In genomic region chr1:23428136-23428905, GRCh38 we compare ENCODE assay signal across 24 cellular contexts. TPM values are rescaled to one million over a fixed set of nuclear protein-coding genes. Genes with fewer than 3 reads are reported as not detected.
A peak's percentile ranks its signal among the peaks of the same experiment; 100 is the strongest.
DNase-seq lines count a peak whose midpoint lies in the region; ATAC-seq, FAIRE-seq and TF ChIP-seq lines count a peak whose summit lies in the region.
"Had no signal": no experiment of that assay in that cellular context is flagged by ENCODE, and none has a peak within 500 bp of the region (broad histone marks: within the 10 kb centered on the region; RNA-seq: fewer than 3 reads in every experiment).

No MANE protein-coding gene starts in this region.

- H3K36me3 ChIP-seq in astrocyte (ENCODE audit: insufficient read depth, low read length): no peaks in the 10 kb centered on the region
- peaks cover 14 to 36% of the 10 kb centered on the region in 2 experiments; a peak in 4 of 5 replicates for H3K36me3 ChIP-seq in HepG2 (replicated peaks in 1 of 2; ENCODE audit: control insufficient read depth in 1 of 2, insufficient read depth in 2 of 2, low read length in 2 of 2)

- POLR2A ChIA-PET in HepG2 (lab: Yijun Ruan, JAX): interaction anchor here (1.2 kb wide), 1 partner anchor 56 kb away, joined by 4 read pairs; the partner anchor contains the start of gene ASAP3

- H3K79me2 ChIP-seq in astrocyte (ENCODE audit: insufficient read depth, low read length) (no peaks in the 10 kb centered on the region), HepG2 (ENCODE audit: insufficient read depth, low read length) (peaks cover 3% of the 10 kb centered on the region)

- 53% methylated on average over 2 of the region's 2 CpGs for WGBS in HepG2 (ENCODE audit: low lambda C conversion rate)

- intact Hi-C loops in HepG2 (cut with micrococcal nuclease; ENCODE audit: unreplicated experiment): no loop called here

- H3K4me2 ChIP-seq in astrocyte (ENCODE audit: low read length): no peak overlapping the region
- no peak overlapping the region for H3K4me2 ChIP-seq in HepG2 (ENCODE audit: low read depth, low read length)

- TF ChIP-seq POLR2A in HepG2 (IDR thresholded peaks at IDR 0.05; ENCODE audit: insufficient read depth in 1 of 2, low read depth in 2 of 2, low read length in 2 of 2): no peak

- TF ChIP-seq RAD21 in HepG2 (CRISPR knock-in tag; IDR thresholded peaks at IDR 0.05): no peak

- ATAC-seq in HepG2 (no peak), HG02763 (IDR thresholded peaks at IDR 0.05; ENCODE audit: unreplicated experiment) (no peak), GM21447 (IDR thresholded peaks at IDR 0.05; ENCODE audit: unreplicated experiment) (no peak)
- ATAC-seq: CD8-positive, alpha-beta T cell had no signal

- TF ChIP-seq EP300 in HepG2 (IDR thresholded peaks at IDR 0.05; ENCODE audit: low read depth in 2 of 2, low read length in 2 of 2) (no peak), HepG2 (CRISPR knock-in tag; IDR thresholded peaks at IDR 0.05; ENCODE audit: borderline replicate concordance) (no peak)

- H3K27ac Mint-ChIP-seq in astrocyte (ENCODE audit: unreplicated experiment): peak overlapping the region; percentile 53
- H3K27ac Mint-ChIP-seq: CD8-positive, alpha-beta T cell; HFFc6; T-helper 1 cell treated with Interleukin-12 subunit alpha and Interleukin-12 subunit beta and Interleukin-4 antibody, amounts not matched to agents 30 μg/mL and 1 μg/mL, for 36 hours had no signal

- TF ChIP-seq CTCF in AG09309 (IDR thresholded peaks at IDR 0.05; ENCODE audit: control insufficient read depth, insufficient read depth, low read depth, low read length, missing control alignments) (no peak), GM12865 (IDR thresholded peaks at IDR 0.05; ENCODE audit: insufficient read depth, low read depth, low read length, missing control alignments) (no peak), astrocyte (IDR thresholded peaks at IDR 0.05; ENCODE audit: insufficient read depth, low read depth, low read length) (no peak), HepG2 (CRISPR knock-in tag; IDR thresholded peaks at IDR 0.05) (no peak)

- FAIRE-seq in astrocyte (lab: Jason Lieb, UNC) (no peak), HepG2 (lab: Jason Lieb, UNC) (no peak)
- FAIRE-seq: A204.1, G401.6, GM19239, H54 had no signal

- H3K4me1 Mint-ChIP-seq in astrocyte (ENCODE audit: low read depth, unreplicated experiment): peaks cover 4% of the 10 kb centered on the region

- DNase-seq in AG09309 (ENCODE audit: low read depth) (peak; percentile 46), GM12865 (ENCODE audit: low read depth) (peak; percentile 16), astrocyte (ENCODE audit: low read depth) (no peak), HepG2 (ENCODE audit: low spot score) (no peak), NCI-H187 treated with DMSO at 0.1 percent for 48 hours (lab: John Stamatoyannopoulos, UW) (no peak)
- DNase-seq in stimulated activated CD4-positive, alpha-beta T cell treated with anti-CD3 and anti-CD28 coated beads, Interleukin-4, amount 100 ng/mL, for 1 hour: no peak
- DNase-seq: Calu3; CD8-positive, alpha-beta T cell; DMS153; HFFc6; KG1; NCI-H1417; NCI-H1694 treated with DMSO at 0.1 percent for 48 hours; NCI-H446 treated with DMSO at 0.1 percent for 48 hours; NCI-H526 treated with DMSO at 0.1 percent for 48 hours; RPMI8226; SHP77 had no signal

- no peaks in the 10 kb centered on the region for H3K9me3 ChIP-seq in astrocyte (ENCODE audit: insufficient read depth, low read depth, low read length)
- H3K9me3 ChIP-seq in HepG2 (ENCODE audit: low read length): no peaks in the 10 kb centered on the region

- no TSS peak for BruUV-seq in HepG2 (replicated peaks; lab: Mats Ljungman, UMichigan)

- peaks cover 49% of the 10 kb centered on the region for H3K36me3 Mint-ChIP-seq in astrocyte (ENCODE audit: low read depth, unreplicated experiment)
- H3K36me3 Mint-ChIP-seq: CD8-positive, alpha-beta T cell had no signal

- in situ Hi-C loops in HepG2 (cut with HindIII; ENCODE audit: extremely low pct_ligation_motif_present, low pct_unique_long_range_greater_than_20kb): no loop called here

- H3K9me3 Mint-ChIP-seq in astrocyte (ENCODE audit: unreplicated experiment): peaks cover 3% of the 10 kb centered on the region
- H3K9me3 Mint-ChIP-seq: CD8-positive, alpha-beta T cell; HFFc6; T-helper 1 cell treated with Interleukin-12 subunit alpha and Interleukin-12 subunit beta and Interleukin-4 antibody, amounts not matched to agents 30 μg/mL and 1 μg/mL, for 36 hours had no signal

- H3K9ac ChIP-seq in astrocyte (ENCODE audit: low read length) (no peak overlapping the region), HepG2 (ENCODE audit: insufficient read depth, low read depth, low read length) (no peak overlapping the region)

- H2AFZ ChIP-seq in astrocyte (ENCODE audit: low read depth, low read length) (no peak overlapping the region), HepG2 (ENCODE audit: low read length) (no peak overlapping the region)

- H4K20me1 ChIP-seq in astrocyte (ENCODE audit: insufficient read depth, low read length): no peaks in the 10 kb centered on the region
- H4K20me1 ChIP-seq in HepG2 (ENCODE audit: insufficient read depth, low read length): no peaks in the 10 kb centered on the region

- no peak overlapping the region for H3K4me3 Mint-ChIP-seq in astrocyte (ENCODE audit: unreplicated experiment)
- H3K4me3 Mint-ChIP-seq: CD8-positive, alpha-beta T cell; HFFc6; T-helper 1 cell treated with Interleukin-12 subunit alpha and Interleukin-12 subunit beta and Interleukin-4 antibody, amounts not matched to agents 30 μg/mL and 1 μg/mL, for 36 hours had no signal

- H3K27me3 ChIP-seq in astrocyte (ENCODE audit: insufficient read depth, low read length): no peaks in the 10 kb centered on the region
- H3K27me3 ChIP-seq in HepG2 (ENCODE audit: control insufficient read depth in 1 of 2, insufficient read depth in 2 of 2, low read length in 2 of 2): no peaks in the 10 kb centered on the region

- H3K4me1 ChIP-seq in astrocyte (ENCODE audit: insufficient read depth, low read length): peaks cover 8% of the 10 kb centered on the region
- H3K4me1 ChIP-seq in HepG2 (ENCODE audit: insufficient read depth, low read length): peaks cover 36% of the 10 kb centered on the region

- H3K27ac ChIP-seq in astrocyte (ENCODE audit: low read depth, low read length): no peak overlapping the region
- H3K27ac ChIP-seq in HepG2 (ENCODE audit: extremely low read length, insufficient read depth, low read length): no peak overlapping the region

- H3K4me3 ChIP-seq in AG09309 (ENCODE audit: control insufficient read depth, low read depth, low read length) (no peak overlapping the region), GM12865 (ENCODE audit: low read depth, low read length) (no peak overlapping the region), astrocyte (ENCODE audit: insufficient read depth, low read depth, low read length) (no peak overlapping the region), HepG2 (replicated peaks in 1 of 3; ENCODE audit: insufficient read depth in 1 of 3, low read depth in 2 of 3, low read length in 3 of 3) (no peak overlapping the region)

- H3K27me3 Mint-ChIP-seq in astrocyte (ENCODE audit: low read depth, unreplicated experiment): peaks cover 40% of the 10 kb centered on the region

- CTCF ChIA-PET in HepG2 (lab: Yijun Ruan, JAX; ENCODE audit: low intra/inter-chr PET ratio, low total read pairs): no interaction called here

RNA-seq across cellular contexts. Expression of gene TCEA3, which starts 3.8 kb away (rescaled TPM):
- total RNA-seq in astrocyte (3.3 and 3.4 TPM in 2 replicates), HepG2 (2016; rRNA removed; fragmentation: Illumina TruSeq; extraction: Trizol) (81.5 and 84.6 TPM in 2 replicates)
- total RNA-seq in HepG2 (2016; cell fraction: cytosol; rRNA removed; fragmentation: Illumina TruSeq; extraction: Trizol; ENCODE audit: low read depth): 62.6 and 67.5 TPM in 2 replicates
- total RNA-seq in HepG2 (2016; cell fraction: insoluble cytoplasmic fraction; rRNA removed; fragmentation: Illumina TruSeq; extraction: Trizol): 77.6 and 83.3 TPM in 2 replicates
- total RNA-seq in HepG2 (2016; cell fraction: membrane; rRNA removed; fragmentation: Illumina TruSeq; extraction: Trizol): 58.1 and 63.2 TPM in 2 replicates
- total RNA-seq in HepG2 (2016; cell fraction: nucleus; rRNA removed; fragmentation: Illumina TruSeq; extraction: Trizol): 55.6 and 64.4 TPM in 2 replicates
- 55.5 and 57.9 TPM in 2 replicates for polyA plus RNA-seq in HepG2 (2011; rRNA removed)
- polyA plus RNA-seq in HepG2 (2011; cell fraction: cytosol; rRNA removed): 41.6 and 53.2 TPM in 2 replicates
- 94.8 and 103 TPM in 2 replicates for polyA plus RNA-seq in HepG2 (2011; cell fraction: nucleus; rRNA removed)
- 43.1 and 68.0 TPM in 2 replicates for polyA plus RNA-seq in HepG2 (2012)
- polyA plus RNA-seq in HepG2 (2016; cell fraction: cytosol; fragmentation: Illumina TruSeq; extraction: Trizol; ENCODE audit: low read depth): 77.6 and 80.8 TPM in 2 replicates
- polyA plus RNA-seq in HepG2 (2016; cell fraction: insoluble cytoplasmic fraction; fragmentation: Illumina TruSeq; extraction: Trizol; ENCODE audit: low read depth): 107 and 119 TPM in 2 replicates
- polyA plus RNA-seq in HepG2 (2016; cell fraction: membrane; fragmentation: Illumina TruSeq; extraction: Trizol; ENCODE audit: low read depth): 67.2 and 70.2 TPM in 2 replicates
- 133 and 140 TPM in 2 replicates for polyA plus RNA-seq in HepG2 (2016; cell fraction: nucleus; fragmentation: Illumina TruSeq; extraction: Trizol; ENCODE audit: insufficient read depth, low read depth)
- polyA minus RNA-seq in HepG2 (2011; rRNA and poly(A)+ RNA removed; ENCODE audit: low replicate concordance): 2.4 and 21.3 TPM in 2 replicates
- polyA minus RNA-seq in HepG2 (2011; cell fraction: cytosol; rRNA and poly(A)+ RNA removed): 14.4 and 14.5 TPM in 2 replicates
- 28.3 and 31.7 TPM in 2 replicates for polyA minus RNA-seq in HepG2 (2011; cell fraction: nucleus; rRNA and poly(A)+ RNA removed)

RNA-seq across cellular contexts. Expression of gene ASAP3, which starts 55.7 kb away (rescaled TPM):
- total RNA-seq in astrocyte: 32.1 and 33.5 TPM in 2 replicates
- total RNA-seq in HepG2 (2016; rRNA removed; fragmentation: Illumina TruSeq; extraction: Trizol): 28.6 and 37.0 TPM in 2 replicates
- 2.7 and 3.4 TPM in 2 replicates for total RNA-seq in HepG2 (2016; cell fraction: cytosol; rRNA removed; fragmentation: Illumina TruSeq; extraction: Trizol; ENCODE audit: low read depth)
- total RNA-seq in HepG2 (2016; cell fraction: insoluble cytoplasmic fraction; rRNA removed; fragmentation: Illumina TruSeq; extraction: Trizol): 22.9 and 36.7 TPM in 2 replicates
- 11.2 and 12.2 TPM in 2 replicates for total RNA-seq in HepG2 (2016; cell fraction: membrane; rRNA removed; fragmentation: Illumina TruSeq; extraction: Trizol)
- total RNA-seq in HepG2 (2016; cell fraction: nucleus; rRNA removed; fragmentation: Illumina TruSeq; extraction: Trizol): 38.3 and 42.3 TPM in 2 replicates
- 32.6 and 39.4 TPM in 2 replicates for polyA plus RNA-seq in HepG2 (2011; rRNA removed)
- polyA plus RNA-seq in HepG2 (2011; cell fraction: cytosol; rRNA removed): 15.0 and 17.0 TPM in 2 replicates
- polyA plus RNA-seq in HepG2 (2011; cell fraction: nucleus; rRNA removed): 159 and 182 TPM in 2 replicates
- polyA plus RNA-seq in HepG2 (2012): 11.8 and 19.4 TPM in 2 replicates
- 1.9 and 2.7 TPM in 2 replicates for polyA plus RNA-seq in HepG2 (2016; cell fraction: cytosol; fragmentation: Illumina TruSeq; extraction: Trizol; ENCODE audit: low read depth)
- 17.8 and 23.3 TPM in 2 replicates for polyA plus RNA-seq in HepG2 (2016; cell fraction: insoluble cytoplasmic fraction; fragmentation: Illumina TruSeq; extraction: Trizol; ENCODE audit: low read depth)
- polyA plus RNA-seq in HepG2 (2016; cell fraction: membrane; fragmentation: Illumina TruSeq; extraction: Trizol; ENCODE audit: low read depth): 5.9 and 6.1 TPM in 2 replicates
- 81.5 and 89.0 TPM in 2 replicates for polyA plus RNA-seq in HepG2 (2016; cell fraction: nucleus; fragmentation: Illumina TruSeq; extraction: Trizol; ENCODE audit: insufficient read depth, low read depth)
- 8.3 and 44.4 TPM in 2 replicates for polyA minus RNA-seq in HepG2 (2011; rRNA and poly(A)+ RNA removed; ENCODE audit: low replicate concordance)
- polyA minus RNA-seq in HepG2 (2011; cell fraction: cytosol; rRNA and poly(A)+ RNA removed): 11.9 and 18.9 TPM in 2 replicates
- 19.4 and 24.2 TPM in 2 replicates for polyA minus RNA-seq in HepG2 (2011; cell fraction: nucleus; rRNA and poly(A)+ RNA removed)

RNA-seq across cellular contexts. Expression of gene ZNF436, which starts 58.7 kb away (rescaled TPM):
- total RNA-seq in astrocyte (12.2 and 13.0 TPM in 2 replicates), HepG2 (2016; rRNA removed; fragmentation: Illumina TruSeq; extraction: Trizol) (9.9 and 12.6 TPM in 2 replicates)
- 1.2 and 1.3 TPM in 2 replicates for total RNA-seq in HepG2 (2016; cell fraction: cytosol; rRNA removed; fragmentation: Illumina TruSeq; extraction: Trizol; ENCODE audit: low read depth)
- 9.5 and 13.9 TPM in 2 replicates for total RNA-seq in HepG2 (2016; cell fraction: insoluble cytoplasmic fraction; rRNA removed; fragmentation: Illumina TruSeq; extraction: Trizol)
- total RNA-seq in HepG2 (2016; cell fraction: membrane; rRNA removed; fragmentation: Illumina TruSeq; extraction: Trizol): 4.7 and 6.1 TPM in 2 replicates
- total RNA-seq in HepG2 (2016; cell fraction: nucleus; rRNA removed; fragmentation: Illumina TruSeq; extraction: Trizol): 7.1 and 8.3 TPM in 2 replicates
- 4.3 TPM in 2 replicates for polyA plus RNA-seq in HepG2 (2011; rRNA removed)
- 2.0 and 3.3 TPM in 2 replicates for polyA plus RNA-seq in HepG2 (2011; cell fraction: cytosol; rRNA removed)
- 7.0 and 8.6 TPM in 2 replicates for polyA plus RNA-seq in HepG2 (2011; cell fraction: nucleus; rRNA removed)
- 3.6 and 3.9 TPM in 2 replicates for polyA plus RNA-seq in HepG2 (2012)
- polyA plus RNA-seq in HepG2 (2016; cell fraction: cytosol; fragmentation: Illumina TruSeq; extraction: Trizol; ENCODE audit: low read depth): 0.23 and 0.35 TPM in 2 replicates
- polyA plus RNA-seq in HepG2 (2016; cell fraction: insoluble cytoplasmic fraction; fragmentation: Illumina TruSeq; extraction: Trizol; ENCODE audit: low read depth): 7.1 and 7.4 TPM in 2 replicates
- polyA plus RNA-seq in HepG2 (2016; cell fraction: membrane; fragmentation: Illumina TruSeq; extraction: Trizol; ENCODE audit: low read depth): 1.3 and 1.4 TPM in 2 replicates
- 10.5 and 11.6 TPM in 2 replicates for polyA plus RNA-seq in HepG2 (2016; cell fraction: nucleus; fragmentation: Illumina TruSeq; extraction: Trizol; ENCODE audit: insufficient read depth, low read depth)
- 6.0 and 6.3 TPM in 2 replicates for polyA minus RNA-seq in HepG2 (2011; rRNA and poly(A)+ RNA removed; ENCODE audit: low replicate concordance)
- polyA minus RNA-seq in HepG2 (2011; cell fraction: cytosol; rRNA and poly(A)+ RNA removed): 4.3 and 6.0 TPM in 2 replicates
- polyA minus RNA-seq in HepG2 (2011; cell fraction: nucleus; rRNA and poly(A)+ RNA removed): 6.8 and 11.7 TPM in 2 replicates

Comparison
In these comparisons a context has a peak if more than half of its experiments do, and no peak if none do; other contexts are left out.
1. DNase-seq: peak in AG09309 (single experiment) and GM12865 (single experiment); none in astrocyte (single experiment), HepG2 (single experiment), stimulated activated CD4-positive, alpha-beta T cell treated with anti-CD3 and anti-CD28 coated beads, Interleukin-4, amount 100 ng/mL, for 1 hour (single experiment) and NCI-H187 treated with DMSO at 0.1 percent for 48 hours (single experiment).
2. RNA of gene TCEA3, which starts 3.8 kb away (total RNA-seq): 55.6 to 84.6 TPM in HepG2; 3.3 to 3.4 TPM in astrocyte; every median in the first group is over 10 times any median in the second.